ENCODE assay signal across 15 cellular contexts in genomic region chr21:31593161-31593560, GRCh38.
DNase-seq lines count a peak whose midpoint lies in the region; ATAC-seq and TF ChIP-seq lines count a peak whose summit lies in the region.
"Had no signal": no experiment of that assay in that cellular context is flagged by ENCODE, and none has a peak within 500 bp of the region (broad histone marks: within the 10 kb centered on the region; RNA-seq: fewer than 3 reads in every experiment).

No MANE protein-coding gene starts in this region.

- H3K4me3 Mint-ChIP-seq in brain, result no peak overlapping the region
- H3K4me3 Mint-ChIP-seq in Calu3 (ENCODE audit: low read depth, unreplicated experiment), result no peak overlapping the region

- no TSS peak for BruUV-seq in Calu3 (replicated peaks; lab: Mats Ljungman, UMichigan)

- no peak overlapping the region for H2BK120ac ChIP-seq in neuronal stem cell (ENCODE audit: low read depth, low read length)

- no peak overlapping the region for H2BK5ac ChIP-seq in neuronal stem cell (ENCODE audit: low read length)

- CTCF ChIA-PET in HEK293 (lab: Yijun Ruan, JAX), result interaction anchor here (0.8 to 2.1 kb wide), 2 partner anchors 11 to 13 kb away, joined by 4 to 6 read pairs; no protein-coding TSS in a partner anchor
- CTCF ChIA-PET in Calu3 (lab: Charles Lee), result no interaction called here

- POLR2A ChIA-PET in HEK293 (lab: Yijun Ruan, JAX), result no interaction called here

- no peaks in the 10 kb centered on the region for H3K4me1 ChIP-seq in HEK293 (ENCODE audit: control insufficient read depth, insufficient read depth, low read length)
- H3K4me1 ChIP-seq in neuronal stem cell (ENCODE audit: control insufficient read depth in 2 of 2, insufficient read depth in 1 of 2, low read depth in 1 of 2, low read length in 2 of 2), result peaks cover 9 to 12% of the 10 kb centered on the region in 2 donors

- H3K9me3 ChIP-seq in HEK293 (ENCODE audit: control insufficient read depth, insufficient read depth, low read depth, low read length) (no peaks in the 10 kb centered on the region), neuronal stem cell (replicated peaks in 1 of 2; ENCODE audit: control insufficient read depth in 2 of 2, insufficient read depth in 1 of 2, low read depth in 1 of 2, low read length in 2 of 2) (peaks cover 2 to 4% of the 10 kb centered on the region in 2 donors)

- peaks cover 6% of the 10 kb centered on the region for H3K27me3 Mint-ChIP-seq in brain
- peaks cover 11% of the 10 kb centered on the region for H3K27me3 Mint-ChIP-seq in Calu3 (ENCODE audit: unreplicated experiment)

- no peak overlapping the region for H2BK12ac ChIP-seq in neuronal stem cell (ENCODE audit: low read length)

- H3K4me3 ChIP-seq in HEK293 (ENCODE audit: low read depth, low read length), result no peak overlapping the region
- H3K4me3 ChIP-seq in neuronal stem cell (ENCODE audit: low read length in 2 of 2), result no peak overlapping the region

- no peaks in the 10 kb centered on the region for H3K27me3 ChIP-seq in neuronal stem cell (ENCODE audit: control insufficient read depth in 3 of 3, insufficient read depth in 3 of 3, low read depth in 1 of 3, low read length in 3 of 3)

- no CpG with 5 or more reads among the region's 11 CpGs for WGBS in neuronal stem cell (ENCODE audit: extremely low coverage in 2 of 2, insufficient read length in 2 of 2, insufficient replicate concordance in 1 of 2), 2 donors

- DNase-seq in NCI-H2107 treated with DMSO at 0.1 percent for 48 hours (lab: John Stamatoyannopoulos, UW; ENCODE audit: unreplicated experiment) (peak; percentile 49), NCI-H2107 (lab: John Stamatoyannopoulos, UW) (no peak), neuronal stem cell (ENCODE audit: low spot score) (no peak), Calu3 (no peak), activated T-cell treated with anti-CD3 and anti-CD28 coated beads for 4 hours (no peak)
- DNase-seq: Karpas-422, MM.1S, NCI-H1436 treated with DMSO at 0.1 percent for 48 hours, NCI-H2081, NCI-H510A, SIG-M5 had no signal

- no peak overlapping the region for H3K27ac ChIP-seq in HEK293 (ENCODE audit: extremely low read depth, low read depth, low read length)
- no peak overlapping the region for H3K27ac ChIP-seq in neuronal stem cell (replicated peaks; ENCODE audit: low read length)
- H3K27ac ChIP-seq: C4-2B had no signal

- H3K36me3 Mint-ChIP-seq in brain (no peaks in the 10 kb centered on the region), Calu3 (ENCODE audit: insufficient read depth, unreplicated experiment) (no peaks in the 10 kb centered on the region)

- H2BK15ac ChIP-seq in neuronal stem cell (ENCODE audit: low read length), result no peak overlapping the region

- no peak overlapping the region for H2AK5ac ChIP-seq in neuronal stem cell (ENCODE audit: low read depth, low read length)

- no peak overlapping the region for H3K9ac ChIP-seq in neuronal stem cell (ENCODE audit: low read depth, low read length, poor library complexity)

- peak overlapping the region in 3 of 5 experiments; percentile 35 to 63 (median 41) for H3K27ac Mint-ChIP-seq in brain
- H3K27ac Mint-ChIP-seq in Calu3 (ENCODE audit: unreplicated experiment), result no peak overlapping the region

- H3K18ac ChIP-seq in neuronal stem cell (ENCODE audit: low read length), result no peak overlapping the region

- H4K91ac ChIP-seq in neuronal stem cell (ENCODE audit: low read depth, low read length, poor library complexity), result no peak overlapping the region

- TF ChIP-seq CTCF in HEK293 (tag by site-specific recombination; IDR thresholded peaks at IDR 0.05) (no peak), brain (conservative IDR thresholded peaks at IDR 0.05) (no peak), Calu3 (IDR thresholded peaks at IDR 0.05; ENCODE audit: unreplicated experiment) (no peak)

- no peak overlapping the region for H3K4ac ChIP-seq in neuronal stem cell (ENCODE audit: low read length)

- no peak overlapping the region for H3K14ac ChIP-seq in neuronal stem cell (ENCODE audit: low read length)

- no peak overlapping the region for H4K8ac ChIP-seq in neuronal stem cell (ENCODE audit: low read depth, low read length)

- H3K36me3 ChIP-seq in HEK293 (ENCODE audit: control insufficient read depth in 2 of 2, insufficient read depth in 1 of 2, low read length in 2 of 2) (no peaks in the 10 kb centered on the region), neuronal stem cell (replicated peaks in 1 of 2; ENCODE audit: control insufficient read depth in 2 of 2, insufficient read depth in 2 of 2, low read length in 2 of 2) (no peaks in the 10 kb centered on the region)

- ATAC-seq in activated CD4-positive, CD25-positive, alpha-beta regulatory T cell treated with anti-CD3 and anti-CD28 coated beads, Interleukin-2, amount 50 U/mL, for 24 hours, result no peak

- peaks cover 1% of the 10 kb centered on the region for H3K79me1 ChIP-seq in neuronal stem cell (ENCODE audit: low read depth, low read length)

- H3K9me3 Mint-ChIP-seq in brain (peaks cover 7 to 23% (median 15%) of the 10 kb centered on the region in 5 experiments), Calu3 (ENCODE audit: low read depth, unreplicated experiment) (no peaks in the 10 kb centered on the region)

- H3K4me1 Mint-ChIP-seq in brain, result peaks cover 12% of the 10 kb centered on the region
- no peaks in the 10 kb centered on the region for H3K4me1 Mint-ChIP-seq in Calu3 (ENCODE audit: low read depth, unreplicated experiment)

- no peak overlapping the region for H3K23ac ChIP-seq in neuronal stem cell (ENCODE audit: low read depth, low read length, poor library complexity)

- intact Hi-C loops in Calu3 (cut with micrococcal nuclease; ENCODE audit: unreplicated experiment), result no loop called here

- no peak overlapping the region for H3K4me2 ChIP-seq in neuronal stem cell (ENCODE audit: insufficient read depth, low read length, poor library complexity, severe bottlenecking)

- H2AFZ ChIP-seq in neuronal stem cell (ENCODE audit: low read length), result peak overlapping the region; percentile 73

TF ChIP-seq in HEK293, 187 proteins besides CTCF, POLR2A, EP300 and RAD21:
- TF ChIP-seq ZFP69B (tag by site-specific recombination; IDR thresholded peaks at IDR 0.05) (peak; percentile 65; the same call in 1 of the 2 replicates), ZNF157 (tag by site-specific recombination; IDR thresholded peaks at IDR 0.05) (no peak), ZNF692 (tag by site-specific recombination; IDR thresholded peaks at IDR 0.05) (peak; percentile 82), FEZF1 (tag by site-specific recombination; IDR thresholded peaks at IDR 0.05) (no peak), ZNF394 (tag by site-specific recombination; IDR thresholded peaks at IDR 0.05; ENCODE audit: borderline replicate concordance) (no peak), ZNF560 (tag by site-specific recombination; IDR thresholded peaks at IDR 0.05; ENCODE audit: borderline replicate concordance) (no peak)
